Comparison of ENCODE assay signal across 19 cellular contexts in genomic region chr5:173475780-173476179, GRCh38.
A peak's percentile ranks its signal among the peaks of the same experiment; 100 is the strongest.
DNase-seq lines count a peak whose midpoint lies in the region; ATAC-seq and TF ChIP-seq lines count a peak whose summit lies in the region.
"Had no signal": no experiment of that assay in that cellular context is flagged by ENCODE, and none has a peak within 500 bp of the region (broad histone marks: within the 10 kb centered on the region; RNA-seq: fewer than 3 reads in every experiment).

No MANE protein-coding gene starts in this region.

- H3K4me1 Mint-ChIP-seq in activated T-cell treated with anti-CD3 and anti-CD28 coated beads, Interleukin-2, amount 50 U/mL, for 4 hours (ENCODE audit: low read depth) = no peaks in the 10 kb centered on the region
- H3K4me1 Mint-ChIP-seq: CD8-positive, alpha-beta memory T cell; IgD-negative memory B cell had no signal

- peak overlapping the region; percentile 52 to 77 for H3K18ac ChIP-seq in mesenchymal stem cell (ENCODE audit: low read depth in 1 of 2, low read length in 2 of 2)

- H4K91ac ChIP-seq in mesenchymal stem cell (ENCODE audit: low read length) = peak overlapping the region; percentile 11

- POLR2A ChIA-PET in HEK293T (lab: Yijun Ruan, JAX) = no interaction called here

- no peaks in the 10 kb centered on the region for H3K79me2 ChIP-seq in ACC112 (ENCODE audit: control insufficient read depth, insufficient read depth, low read length, unreplicated experiment)

- H3K4me3 ChIP-seq in ACC112 (ENCODE audit: low read depth, low read length) (no peak overlapping the region), brain microvascular endothelial cell (ENCODE audit: low read depth, low read length) (no peak overlapping the region), mesenchymal stem cell (ENCODE audit: insufficient read depth in 1 of 2, low read depth in 1 of 2, low read length in 2 of 2) (no peak overlapping the region), skeletal muscle satellite cell (ENCODE audit: low read length) (peak overlapping the region; percentile 54)

- no peaks in the 10 kb centered on the region for H3K36me3 Mint-ChIP-seq in activated T-cell treated with anti-CD3 and anti-CD28 coated beads, Interleukin-2, amount 50 U/mL, for 4 hours (ENCODE audit: insufficient read depth)
- H3K36me3 Mint-ChIP-seq: IgD-negative memory B cell had no signal

- H3K4me1 ChIP-seq in ACC112 (ENCODE audit: control insufficient read depth, insufficient read depth, low read length, unreplicated experiment) (peaks cover 55% of the 10 kb centered on the region), mesenchymal stem cell (ENCODE audit: control insufficient read depth, insufficient read depth, low read depth, low read length) (peaks cover 19% of the 10 kb centered on the region), skeletal muscle satellite cell (ENCODE audit: control insufficient read depth, insufficient read depth, low read length) (peaks cover 69% of the 10 kb centered on the region)

- peak overlapping the region; percentile 55 for H2BK120ac ChIP-seq in mesenchymal stem cell (ENCODE audit: low read depth, low read length)

- 94% methylated on average over 2 of the region's 2 CpGs for WGBS in mesenchymal stem cell

- peak overlapping the region; percentile 10 to 64 for H3K4ac ChIP-seq in mesenchymal stem cell (ENCODE audit: low read depth in 1 of 2, low read length in 2 of 2)

- H3K14ac ChIP-seq in mesenchymal stem cell (ENCODE audit: low read length in 2 of 2) = no peak overlapping the region

- in situ Hi-C loops in brain microvascular endothelial cell (cut with HindIII; ENCODE audit: low pct_ligation_motif_present, low sequenced_read_pairs) = no loop called here

- peak overlapping the region; percentile 98; the same call in 1 of the 2 replicates for H3K27ac ChIP-seq in ACC112 (ENCODE audit: low read depth, low read length)
- peak overlapping the region; percentile 67 for H3K27ac ChIP-seq in brain microvascular endothelial cell
- H3K27ac ChIP-seq in mesenchymal stem cell (ENCODE audit: low read length, poor library complexity, severe bottlenecking) = no peak overlapping the region
- H3K27ac ChIP-seq: C4-2B had no signal

- H3K27me3 ChIP-seq in ACC112 (ENCODE audit: insufficient read depth, low read length) (no peaks in the 10 kb centered on the region), brain microvascular endothelial cell (replicated peaks) (no peaks in the 10 kb centered on the region), mesenchymal stem cell (ENCODE audit: control insufficient read depth in 1 of 2, insufficient read depth in 1 of 2, low read length in 2 of 2) (no peaks in the 10 kb centered on the region), skeletal muscle satellite cell (ENCODE audit: control insufficient read depth, insufficient read depth, low read length) (no peaks in the 10 kb centered on the region)

- H4K8ac ChIP-seq in mesenchymal stem cell (ENCODE audit: low read length) = no peak overlapping the region

- no peak overlapping the region for H2BK15ac ChIP-seq in mesenchymal stem cell (ENCODE audit: low read depth, poor library complexity, severe bottlenecking)

- H2AK5ac ChIP-seq in mesenchymal stem cell (ENCODE audit: low read length, severe bottlenecking) = no peak overlapping the region

- H2AFZ ChIP-seq in ACC112 (ENCODE audit: low read length, unreplicated experiment) (no peak overlapping the region), mesenchymal stem cell (ENCODE audit: low read depth, low read length) (no peak overlapping the region)

- no peaks in the 10 kb centered on the region for H3K9me3 Mint-ChIP-seq in activated T-cell treated with anti-CD3 and anti-CD28 coated beads, Interleukin-2, amount 50 U/mL, for 4 hours
- H3K9me3 Mint-ChIP-seq: CD8-positive, alpha-beta memory T cell had no signal

- H3K23ac ChIP-seq in mesenchymal stem cell (ENCODE audit: low read length in 2 of 2) = no peak overlapping the region

- no peak for TF ChIP-seq CTCF in brain microvascular endothelial cell (IDR thresholded peaks at IDR 0.05; ENCODE audit: low read depth, low read length, missing control alignments)

- no peak for DNase-seq in brain microvascular endothelial cell
- DNase-seq in mesenchymal stem cell = no peak
- no peak for DNase-seq in HEK293T (ENCODE audit: extremely low spot score)
- DNase-seq in activated T-cell treated with anti-CD3 and anti-CD28 coated beads, Interleukin-2, amount 50 U/mL, for 4 hours = no peak
- DNase-seq in GF-D8 (lab: John Stamatoyannopoulos, UW) = no peak
- DNase-seq: 8988T; Calu3; CD8-positive, alpha-beta memory T cell; NCI-H1694; NCI-H2081 treated with DMSO at 0.1 percent for 48 hours; NCI-H2171 treated with DMSO at 0.1 percent for 48 hours; NCI-H524 treated with DMSO at 0.1 percent for 48 hours; NCI-H82 had no signal

- no peak for ATAC-seq in esophagus mucosa
- no peak for ATAC-seq in activated T-cell treated with anti-CD3 and anti-CD28 coated beads, Interleukin-2, amount 50 U/mL, for 4 hours
- ATAC-seq: HCT116 had no signal

- H2BK12ac ChIP-seq in mesenchymal stem cell (ENCODE audit: low read length in 2 of 2) = peak overlapping the region in 1 of 2 experiments; percentile 88

- peaks cover under 1% of the 10 kb centered on the region for H3K27me3 Mint-ChIP-seq in activated T-cell treated with anti-CD3 and anti-CD28 coated beads, Interleukin-2, amount 50 U/mL, for 4 hours (ENCODE audit: low read depth)
- H3K27me3 Mint-ChIP-seq: IgD-negative memory B cell had no signal

- no peak overlapping the region for H3K9ac ChIP-seq in mesenchymal stem cell (ENCODE audit: low read length)
- peak overlapping the region; percentile 68 for H3K9ac ChIP-seq in skeletal muscle satellite cell (ENCODE audit: low read depth, low read length)

- CTCF ChIA-PET in HEK293T (lab: Yijun Ruan, JAX) = no interaction called here

- H3K4me3 Mint-ChIP-seq in activated T-cell treated with anti-CD3 and anti-CD28 coated beads, Interleukin-2, amount 50 U/mL, for 4 hours = no peak overlapping the region
- H3K4me3 Mint-ChIP-seq: CD8-positive, alpha-beta memory T cell; IgD-negative memory B cell had no signal

- H3K9me3 ChIP-seq in mesenchymal stem cell (ENCODE audit: control insufficient read depth, low read length) (no peaks in the 10 kb centered on the region), skeletal muscle satellite cell (replicated peaks; ENCODE audit: low read length) (no peaks in the 10 kb centered on the region)

- H3K79me1 ChIP-seq in mesenchymal stem cell (replicated peaks; ENCODE audit: low read length, poor library complexity, severe bottlenecking) = no peaks in the 10 kb centered on the region

- H2BK5ac ChIP-seq in mesenchymal stem cell (ENCODE audit: low read depth, low read length, poor library complexity, severe bottlenecking) = no peak overlapping the region

- H3K4me2 ChIP-seq in mesenchymal stem cell (ENCODE audit: low read length, poor library complexity, severe bottlenecking) (no peak overlapping the region), skeletal muscle satellite cell (ENCODE audit: low read length) (peak overlapping the region; percentile 72)

- no peaks in the 10 kb centered on the region for H3K36me3 ChIP-seq in ACC112 (ENCODE audit: insufficient read depth, low read length)
- no peaks in the 10 kb centered on the region for H3K36me3 ChIP-seq in brain microvascular endothelial cell (replicated peaks)
- H3K36me3 ChIP-seq in mesenchymal stem cell (ENCODE audit: control insufficient read depth in 1 of 2, insufficient read depth in 2 of 2, low read depth in 1 of 2, low read length in 2 of 2) = no peaks in the 10 kb centered on the region
- H3K36me3 ChIP-seq in skeletal muscle satellite cell (ENCODE audit: insufficient read depth, low read length) = no peaks in the 10 kb centered on the region

TF ChIP-seq in HEK293T, 16 proteins besides CTCF, POLR2A, EP300 and RAD21:
- TF ChIP-seq FOXA1 (IDR thresholded peaks at IDR 0.05) = no peak
- TF ChIP-seq LEF1 (IDR thresholded peaks at IDR 0.05; ENCODE audit: borderline replicate concordance) = no peak
- no peak for TF ChIP-seq ELF4 (IDR thresholded peaks at IDR 0.05)
- no peak for TF ChIP-seq PKNOX1 (IDR thresholded peaks at IDR 0.05)
- no peak for TF ChIP-seq TARDBP (IDR thresholded peaks at IDR 0.05)
- TF ChIP-seq CTBP1 (IDR thresholded peaks at IDR 0.05; ENCODE audit: borderline replicate concordance) = no peak
- TF ChIP-seq FOXM1 (IDR thresholded peaks at IDR 0.05; ENCODE audit: borderline replicate concordance) = no peak
- TF ChIP-seq ARNT (IDR thresholded peaks at IDR 0.05) = no peak
- no peak for TF ChIP-seq NFRKB (IDR thresholded peaks at IDR 0.05)
- TF ChIP-seq HDGF (IDR thresholded peaks at IDR 0.05; ENCODE audit: borderline replicate concordance) = no peak
- no peak for TF ChIP-seq BHLHE40 (IDR thresholded peaks at IDR 0.05; ENCODE audit: borderline replicate concordance)
- TF ChIP-seq SUZ12 (IDR thresholded peaks at IDR 0.05) = no peak
